7 cellular contexts compared by ENCODE assay signal in the genomic region with DNA sequence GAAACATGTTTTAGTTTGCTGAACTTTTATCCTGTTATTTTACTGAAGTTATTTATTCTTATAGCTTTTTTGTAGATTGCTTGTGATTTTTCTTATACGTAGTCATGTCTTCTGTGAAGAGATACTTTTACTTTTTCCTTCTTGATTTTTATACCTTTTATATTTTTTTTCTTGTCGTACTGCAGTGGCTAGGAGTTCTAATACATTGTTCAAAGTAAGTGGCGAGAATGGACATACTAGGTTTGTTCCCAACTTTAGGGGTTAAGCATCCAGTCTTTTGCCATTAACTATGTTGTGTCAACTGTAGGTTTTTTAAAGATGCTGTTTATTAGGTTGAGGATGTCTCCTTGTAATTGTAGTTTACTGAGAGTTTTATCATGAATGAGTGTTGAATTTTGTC.
"Had no signal": no experiment of that assay in that cellular context is flagged by ENCODE, and none has a peak within 500 bp of the region (broad histone marks: within the 10 kb centered on the region; RNA-seq: fewer than 3 reads in every experiment).

No MANE protein-coding gene starts in this region.

- H3K27ac ChIP-seq: HL-60, KMS-11 had no signal

- H3K9ac ChIP-seq: KMS-11 had no signal

- DNase-seq: IMR-90, KBM-7, KG1 had no signal

- FAIRE-seq: HepG2, HTR-8/SVneo had no signal

- ATAC-seq: HepG2 had no signal

- H3K4me2 ChIP-seq: KMS-11 had no signal
